ENCODE assay signal across 8 cellular contexts in the genomic region with DNA sequence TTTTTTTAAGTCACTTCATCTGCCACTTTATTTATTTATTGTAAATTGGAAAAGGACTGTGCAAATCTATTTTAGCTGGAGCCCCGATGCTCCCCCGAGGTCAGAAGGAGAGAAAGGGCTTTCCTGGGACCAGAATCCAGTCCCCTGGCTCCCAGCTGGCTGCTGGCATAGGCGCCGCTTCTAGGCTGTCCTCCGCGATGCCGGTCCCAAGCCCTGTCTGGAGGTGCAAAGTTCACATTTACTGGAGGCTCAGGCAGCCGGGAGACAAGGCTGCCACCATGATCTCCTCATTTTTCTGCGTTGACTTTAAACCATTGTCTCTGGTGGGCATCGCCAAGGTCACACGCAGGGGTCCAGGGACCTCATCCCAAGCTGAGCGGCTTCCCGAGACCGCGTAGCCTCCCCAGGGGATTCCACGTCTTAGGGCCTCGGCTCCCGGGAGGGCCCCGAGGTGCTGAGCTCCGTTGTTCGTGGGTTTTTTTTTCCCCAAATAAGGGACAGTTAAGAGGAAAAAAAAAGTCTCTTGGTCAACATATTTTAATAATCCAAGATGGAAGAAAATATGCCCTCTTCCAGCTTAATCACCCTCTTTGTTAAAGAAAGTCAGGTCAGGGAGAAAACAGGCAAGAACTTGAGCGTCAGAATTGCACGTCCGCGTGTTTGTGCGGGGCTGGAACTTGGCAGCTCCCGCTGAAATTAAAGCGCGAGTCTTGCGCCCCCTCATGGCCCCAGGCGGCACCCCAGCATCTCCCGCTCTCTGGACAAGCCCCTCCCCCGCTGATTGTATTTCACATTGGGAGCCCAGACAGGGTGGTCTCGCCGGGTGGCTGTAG. TPM values are rescaled to one million over a fixed set of nuclear protein-coding genes. Genes with fewer than 3 reads are reported as not detected.
DNase-seq lines count a peak whose midpoint lies in the region; ATAC-seq and TF ChIP-seq lines count a peak whose summit lies in the region.

No MANE protein-coding gene starts in this region.

- H3K36me3 ChIP-seq in SU-DHL-6 (ENCODE audit: low read length) (no peaks in the 10 kb centered on the region), mammary epithelial cell (ENCODE audit: insufficient read depth, low read length) (no peaks in the 10 kb centered on the region), left lung (no peaks in the 10 kb centered on the region)

- peak; percentile 74 for ATAC-seq in GM21515 (IDR thresholded peaks at IDR 0.05; ENCODE audit: unreplicated experiment)
- ATAC-seq in left lung: peak; percentile 84

- no peaks in the 10 kb centered on the region for H3K9me3 ChIP-seq in SU-DHL-6 (ENCODE audit: insufficient read depth, low read length)
- no peaks in the 10 kb centered on the region for H3K9me3 ChIP-seq in mammary epithelial cell (replicated peaks; ENCODE audit: insufficient read depth, low read length)
- no peaks in the 10 kb centered on the region for H3K9me3 ChIP-seq in left lung

- intact Hi-C loops in mammary epithelial cell (cut with micrococcal nuclease) (no loop called here), left lung (cut with DNase I) (no loop called here)

- no peaks in the 10 kb centered on the region for H3K79me2 ChIP-seq in SU-DHL-6 (ENCODE audit: insufficient read depth, low read length)
- H3K79me2 ChIP-seq in mammary epithelial cell (ENCODE audit: insufficient read depth, low read length): no peaks in the 10 kb centered on the region

- H4K20me1 ChIP-seq in SU-DHL-6 (ENCODE audit: low read depth, low read length) (no peaks in the 10 kb centered on the region), mammary epithelial cell (ENCODE audit: insufficient read depth, low read length) (no peaks in the 10 kb centered on the region)

- H2AFZ ChIP-seq in SU-DHL-6 (ENCODE audit: low read depth, low read length, severe bottlenecking) (no peak overlapping the region), mammary epithelial cell (ENCODE audit: low read depth, low read length) (peak overlapping the region; percentile 18)

- H3K4me3 ChIP-seq in SU-DHL-6 (ENCODE audit: insufficient read depth, low read length, poor library complexity, severe bottlenecking) (no peak overlapping the region), mammary epithelial cell (replicated peaks in 1 of 3; ENCODE audit: insufficient read depth in 1 of 3, low read depth in 2 of 3, low read length in 3 of 3) (no peak overlapping the region), left lung (no peak overlapping the region)

- in situ Hi-C loops in mammary epithelial cell (cut with MboI; ENCODE audit: low sequenced_read_pairs in 2 of 2): no loop called here

- H3K4me2 ChIP-seq in SU-DHL-6 (ENCODE audit: low read depth, low read length, poor library complexity, severe bottlenecking) (no peak overlapping the region), mammary epithelial cell (ENCODE audit: insufficient read depth, low read depth, low read length) (no peak overlapping the region)

- TF ChIP-seq CTCF in AG09319 (IDR thresholded peaks at IDR 0.05; ENCODE audit: low read depth, low read length) (peak; percentile 55), SU-DHL-6 (IDR thresholded peaks at IDR 0.05; ENCODE audit: insufficient read depth, low read length, poor library complexity, severe bottlenecking) (peak; percentile 40), mammary epithelial cell (conservative IDR thresholded peaks at IDR 0.05 in 1 of 2, IDR thresholded peaks at IDR 0.05 in 1 of 2; ENCODE audit: extremely low read depth in 1 of 2, insufficient read depth in 1 of 2, low read depth in 1 of 2, low read length in 2 of 2) (peak; percentile 42 to 47), left lung (IDR thresholded peaks at IDR 0.05) (peak; percentile 53 to 55)

- no peak overlapping the region for H3K27ac ChIP-seq in SU-DHL-6 (ENCODE audit: low read depth, low read length)
- H3K27ac ChIP-seq in mammary epithelial cell (ENCODE audit: insufficient read depth, low read depth, low read length): no peak overlapping the region
- no peak overlapping the region for H3K27ac ChIP-seq in left lung

- CTCF ChIA-PET in mammary epithelial cell (lab: Charles Lee; ENCODE audit: low non-redundant PET): interaction anchor here (0.6 kb wide), 1 partner anchor 450 kb away, joined by 3 read pairs; no protein-coding TSS in a partner anchor

- BruUV-seq in mammary epithelial cell (replicated peaks; lab: Mats Ljungman, UMichigan): no TSS peak

- H3K9me2 ChIP-seq in SU-DHL-6 (replicated peaks; ENCODE audit: insufficient read depth, low read length): no peaks in the 10 kb centered on the region

- no peaks in the 10 kb centered on the region for H3F3A ChIP-seq in SU-DHL-6 (ENCODE audit: insufficient read depth)

- 58% methylated on average over 30 of the region's 35 CpGs for WGBS in mammary epithelial cell (ENCODE audit: low coverage, missing lambda C conversion rate)

- H3K27me3 ChIP-seq in SU-DHL-6 (ENCODE audit: low read length) (no peaks in the 10 kb centered on the region), mammary epithelial cell (ENCODE audit: insufficient read depth, low read length) (no peaks in the 10 kb centered on the region), left lung (peaks cover 0 to 12% of the 10 kb centered on the region in 2 donors)

- H3K4me1 ChIP-seq in mammary epithelial cell (ENCODE audit: insufficient read depth, low read length) (no peaks in the 10 kb centered on the region), left lung (no peaks in the 10 kb centered on the region)

- H3K9ac ChIP-seq in SU-DHL-6 (ENCODE audit: low read length) (no peak overlapping the region), mammary epithelial cell (ENCODE audit: insufficient read depth, low read length) (no peak overlapping the region)

- DNase-seq in AG09319 (ENCODE audit: extremely low read depth, low read depth) (no peak), mammary epithelial cell (peak; percentile 16), left lung (peak in 1 of 2 donors; percentile 78), NCI-H1694 treated with DMSO at 0.1 percent for 48 hours (lab: John Stamatoyannopoulos, UW) (no peak), DMS 273 (lab: John Stamatoyannopoulos, UW; ENCODE audit: unreplicated experiment) (no peak)
- DNase-seq in stimulated activated CD8-positive, alpha-beta memory T cell treated with anti-CD3 and anti-CD28 coated beads, Interleukin-7, amount 100 ng/mL, for 24 hours (ENCODE audit: low read depth): peak; percentile 12

- dilution Hi-C loops in mammary epithelial cell (cut with HindIII; ENCODE audit: low sequenced_read_pairs): no loop called here

RNA-seq across cellular contexts. Expression of gene RGR, which starts 11.9 kb away (rescaled TPM):
- total RNA-seq in mammary epithelial cell: not detected
- not detected for polyA plus RNA-seq in mammary epithelial cell
- not detected for polyA minus RNA-seq in mammary epithelial cell
- total RNA-seq in left lung: not detected

RNA-seq across cellular contexts. Expression of gene LRIT1, which starts 15.4 kb away (rescaled TPM):
- total RNA-seq in mammary epithelial cell: not detected
- polyA plus RNA-seq in mammary epithelial cell: not detected
- not detected for polyA minus RNA-seq in mammary epithelial cell
- not detected for total RNA-seq in left lung

RNA-seq across cellular contexts. Expression of gene LRIT2, which starts 31.4 kb away (rescaled TPM):
- total RNA-seq in mammary epithelial cell (not detected), left lung (not detected)
- polyA plus RNA-seq in mammary epithelial cell: not detected
- not detected for polyA minus RNA-seq in mammary epithelial cell

Comparison
In these comparisons a context has a peak if more than half of its experiments do, and no peak if none do; other contexts are left out.
1. DNase-seq: peak in mammary epithelial cell (single experiment) and stimulated activated CD8-positive, alpha-beta memory T cell treated with anti-CD3 and anti-CD28 coated beads, Interleukin-7, amount 100 ng/mL, for 24 hours (single experiment); none in AG09319 (single experiment), NCI-H1694 treated with DMSO at 0.1 percent for 48 hours (single experiment) and DMS 273 (single experiment).
2. Peak in every context shown above with its lines, with median percentiles within 50 percentile points of each other: CTCF ChIP-seq.